1 cellular context compared by ENCODE assay signal in the genomic region with DNA sequence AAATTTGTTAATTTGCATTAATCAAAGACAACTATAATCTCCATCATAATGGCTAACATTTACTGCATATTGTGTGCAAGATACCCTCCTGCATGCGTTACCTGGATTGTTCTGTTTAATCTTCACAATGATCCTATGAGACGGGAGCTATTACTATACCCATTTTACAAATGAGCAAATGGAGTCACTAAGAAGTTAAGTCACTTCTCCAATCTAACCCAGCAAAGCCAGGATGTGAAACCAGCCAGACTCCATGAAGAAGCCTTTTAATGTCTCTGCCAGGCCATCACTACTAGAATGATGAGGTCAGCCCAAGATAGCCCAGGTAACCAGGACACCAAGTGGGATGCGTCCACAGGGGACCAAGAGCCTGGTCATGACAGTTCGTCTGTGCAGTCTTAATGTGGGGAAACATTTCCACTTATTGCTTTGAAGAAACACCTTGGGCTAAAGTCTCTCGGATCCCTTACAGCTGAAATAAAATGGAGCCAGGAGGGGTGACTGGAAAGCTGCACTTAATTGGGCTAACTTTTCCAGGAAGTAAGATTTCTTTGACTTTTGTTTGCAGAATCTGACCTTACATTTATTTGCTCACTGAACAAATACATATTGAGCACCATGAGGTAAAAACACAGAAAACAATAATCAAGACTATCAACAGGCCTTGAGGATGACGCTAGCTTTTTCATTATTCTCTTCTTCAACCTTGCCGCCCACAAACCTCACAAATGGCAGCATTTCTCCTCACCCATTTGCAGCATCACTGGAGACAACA.
TF ChIP-seq lines count a peak whose summit lies in the region.

No MANE protein-coding gene starts in this region.

TF ChIP-seq in K562, 482 proteins besides CTCF, POLR2A, EP300 and RAD21:
- TF ChIP-seq CCNT2 (IDR thresholded peaks at IDR 0.05; ENCODE audit: borderline replicate concordance, extremely low read depth, insufficient read length, low read depth, low read length) = no peak
- TF ChIP-seq MXI1 (IDR thresholded peaks at IDR 0.05; ENCODE audit: low read depth, low read length) = no peak
- no peak for TF ChIP-seq ZKSCAN1 (IDR thresholded peaks at IDR 0.05; ENCODE audit: low read depth, low read length)
- peak; percentile 24 for TF ChIP-seq RBM25 (IDR thresholded peaks at IDR 0.05; ENCODE audit: low read depth, low read length, severe bottlenecking)
- no peak for TF ChIP-seq ZNF12 (CRISPR knock-in tag; IDR thresholded peaks at IDR 0.05)
